Comparison of ENCODE assay signal across 1 cellular context in the genomic region with DNA sequence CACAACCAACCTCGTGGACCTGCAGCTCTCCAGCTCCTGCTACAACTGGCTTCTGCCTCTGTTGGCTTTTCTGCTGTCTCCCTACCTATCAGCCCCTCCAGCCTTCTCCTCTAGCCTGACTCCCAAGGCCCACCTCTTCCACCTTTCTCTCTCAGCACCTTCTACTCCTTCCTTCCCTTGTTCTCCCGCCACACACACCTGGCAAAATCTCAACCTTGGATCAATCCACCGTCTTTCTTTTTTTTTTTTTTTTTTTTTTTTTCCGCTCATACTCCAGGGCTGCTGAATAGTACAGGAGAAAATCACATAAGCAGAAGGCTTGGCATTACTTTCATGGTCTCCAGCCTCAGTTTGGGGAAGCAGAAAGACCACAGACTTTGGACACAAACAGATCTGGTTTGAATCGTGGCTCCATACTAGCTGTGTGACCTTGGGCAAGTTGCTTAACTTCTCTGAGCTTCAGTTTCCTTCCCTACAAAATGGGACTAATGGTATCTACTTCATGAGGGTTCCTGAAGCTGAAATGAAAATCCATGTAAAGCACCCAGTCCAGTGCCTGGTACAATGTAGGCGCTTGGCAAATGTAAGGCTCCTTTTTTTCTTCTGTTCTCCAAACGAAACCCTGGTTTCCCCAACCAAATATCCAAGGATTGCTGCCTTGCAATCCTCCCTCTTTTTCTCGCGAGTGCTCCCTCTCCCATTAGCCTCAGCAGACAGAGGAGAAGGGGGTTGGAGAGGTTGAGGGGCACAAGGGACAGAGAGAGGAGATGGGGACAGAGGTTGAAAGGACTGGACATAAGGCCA.
TF ChIP-seq lines count a peak whose summit lies in the region.

No MANE protein-coding gene starts in this region.

TF ChIP-seq in HCT116, 20 proteins besides CTCF, POLR2A, EP300 and RAD21 (continued from another document):
- TF ChIP-seq TCF7L2 (IDR thresholded peaks at IDR 0.05; ENCODE audit: borderline replicate concordance, extremely low read depth, insufficient read depth, insufficient read length) (no peak), SRF (IDR thresholded peaks at IDR 0.05; ENCODE audit: low read depth) (no peak), ELF1 (IDR thresholded peaks at IDR 0.05; ENCODE audit: borderline replicate concordance, low read depth) (no peak), ZBTB33 (IDR thresholded peaks at IDR 0.05; ENCODE audit: extremely low read depth, insufficient replicate concordance, low read length) (no peak), EZH2 (IDR thresholded peaks at IDR 0.05) (no peak), ATF3 (IDR thresholded peaks at IDR 0.05) (no peak), CEBPB (IDR thresholded peaks at IDR 0.05; ENCODE audit: low read depth) (no peak), CBX3 (IDR thresholded peaks at IDR 0.05; ENCODE audit: low read depth) (no peak), EGR1 (IDR thresholded peaks at IDR 0.05; ENCODE audit: low read depth) (no peak), POLR2AphosphoS5 (IDR thresholded peaks at IDR 0.05; ENCODE audit: low read depth, low read length) (no peak), SP1 (IDR thresholded peaks at IDR 0.05; ENCODE audit: low read depth) (no peak), FOSL1 (IDR thresholded peaks at IDR 0.05; ENCODE audit: low read depth) (no peak), EZH2phosphoT487 (IDR thresholded peaks at IDR 0.05; ENCODE audit: borderline replicate concordance) (no peak)
- TF ChIP-seq, protein P1, sequence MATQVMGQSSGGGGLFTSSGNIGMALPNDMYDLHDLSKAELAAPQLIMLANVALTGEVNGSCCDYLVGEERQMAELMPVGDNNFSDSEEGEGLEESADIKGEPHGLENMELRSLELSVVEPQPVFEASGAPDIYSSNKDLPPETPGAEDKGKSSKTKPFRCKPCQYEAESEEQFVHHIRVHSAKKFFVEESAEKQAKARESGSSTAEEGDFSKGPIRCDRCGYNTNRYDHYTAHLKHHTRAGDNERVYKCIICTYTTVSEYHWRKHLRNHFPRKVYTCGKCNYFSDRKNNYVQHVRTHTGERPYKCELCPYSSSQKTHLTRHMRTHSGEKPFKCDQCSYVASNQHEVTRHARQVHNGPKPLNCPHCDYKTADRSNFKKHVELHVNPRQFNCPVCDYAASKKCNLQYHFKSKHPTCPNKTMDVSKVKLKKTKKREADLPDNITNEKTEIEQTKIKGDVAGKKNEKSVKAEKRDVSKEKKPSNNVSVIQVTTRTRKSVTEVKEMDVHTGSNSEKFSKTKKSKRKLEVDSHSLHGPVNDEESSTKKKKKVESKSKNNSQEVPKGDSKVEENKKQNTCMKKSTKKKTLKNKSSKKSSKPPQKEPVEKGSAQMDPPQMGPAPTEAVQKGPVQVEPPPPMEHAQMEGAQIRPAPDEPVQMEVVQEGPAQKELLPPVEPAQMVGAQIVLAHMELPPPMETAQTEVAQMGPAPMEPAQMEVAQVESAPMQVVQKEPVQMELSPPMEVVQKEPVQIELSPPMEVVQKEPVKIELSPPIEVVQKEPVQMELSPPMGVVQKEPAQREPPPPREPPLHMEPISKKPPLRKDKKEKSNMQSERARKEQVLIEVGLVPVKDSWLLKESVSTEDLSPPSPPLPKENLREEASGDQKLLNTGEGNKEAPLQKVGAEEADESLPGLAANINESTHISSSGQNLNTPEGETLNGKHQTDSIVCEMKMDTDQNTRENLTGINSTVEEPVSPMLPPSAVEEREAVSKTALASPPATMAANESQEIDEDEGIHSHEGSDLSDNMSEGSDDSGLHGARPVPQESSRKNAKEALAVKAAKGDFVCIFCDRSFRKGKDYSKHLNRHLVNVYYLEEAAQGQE (IDR thresholded peaks at IDR 0.05; ENCODE audit: low read depth), result no peak
TF ChIP-seq in HCT116: peak in this region for 0.
